In the genomic region with DNA sequence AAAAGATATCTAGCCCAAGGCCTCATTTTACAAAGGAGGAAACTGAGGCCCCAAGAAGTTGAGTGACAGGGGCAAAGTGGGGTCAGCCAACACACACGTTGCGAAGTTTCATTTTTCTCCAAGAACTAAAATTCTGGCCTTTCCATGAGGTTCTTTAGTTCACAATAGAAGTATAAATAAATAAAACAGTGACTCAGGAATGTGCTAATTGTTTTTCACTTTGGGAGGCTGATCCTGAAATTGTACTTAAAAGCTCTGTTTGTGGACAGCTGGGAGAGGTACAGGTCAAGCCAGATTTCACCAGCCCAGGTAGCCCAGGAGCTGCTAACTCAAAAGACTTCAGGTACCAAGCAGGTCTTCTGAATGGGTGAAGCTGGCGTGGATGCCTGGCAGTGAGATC, we compare ENCODE assay signal across 23 cellular contexts.
"Had no signal": no experiment of that assay in that cellular context is flagged by ENCODE, and none has a peak within 500 bp of the region (broad histone marks: within the 10 kb centered on the region; RNA-seq: fewer than 3 reads in every experiment).

No MANE protein-coding gene starts in this region.

- H3K27ac ChIP-seq: colonic mucosa, hepatocyte, tibial artery had no signal

- FAIRE-seq: endometrium, keratinocyte, small intestine had no signal

- ATAC-seq: activated CD4-positive, alpha-beta T cell treated with anti-CD3 and anti-CD28 coated beads for 36 hours; left colon; sciatic nerve; stimulated activated effector memory CD8-positive, alpha-beta T cell treated with anti-CD3 and anti-CD28 coated beads, Interleukin-12 subunit alpha, Interleukin-12 subunit beta, amount 100 ng/mL, for 72 hours; stimulated activated naive CD8-positive, alpha-beta T cell treated with anti-CD3 and anti-CD28 coated beads, Interleukin-15, amount 100 ng/mL, for 72 hours had no signal

- H3K4me1 ChIP-seq: colonic mucosa, tibial artery had no signal

- DNase-seq: activated B cell treated with CpG ODN at 0.5 μM for 24 hours; activated CD4-positive, alpha-beta T cell treated with anti-CD3 and anti-CD28 coated beads for 36 hours; activated CD4-positive, alpha-beta T cell treated with anti-CD3 and anti-CD28 coated beads, Interleukin-2, amount 50 U/mL, for 4 hours; activated effector memory CD4-positive, alpha-beta T cell treated with anti-CD3 and anti-CD28 coated beads, Interleukin-2, amount 50 U/mL, for 16 hours; activated naive CD4-positive, alpha-beta T cell treated with anti-CD3 and anti-CD28 coated beads, Interleukin-2, amount 10 ng/mL, durations not matched to agents 7 days and 5 days; aorta; central memory CD4-positive, alpha-beta T cell; colonic mucosa; erythroblast; foreskin melanocyte; left colon; mesenchymal stem cell; nucleus accumbens; posterior cingulate gyrus; small intestine; stimulated activated CD4-positive, alpha-beta T cell treated with anti-CD3 and anti-CD28 coated beads, Interleukin-2, amount 100 ng/mL, for 24 hours; stimulated activated naive CD8-positive, alpha-beta T cell treated with anti-CD3 and anti-CD28 coated beads, Interleukin-15, amount 100 ng/mL, for 72 hours; tibial artery had no signal

- H3K27me3 ChIP-seq: colonic mucosa, hepatocyte, tibial artery had no signal

- H3K4me3 ChIP-seq: colonic mucosa, hepatocyte, tibial artery had no signal

- H3K36me3 ChIP-seq: tibial artery had no signal

- H3K4me2 ChIP-seq: hepatocyte had no signal

- H3K79me2 ChIP-seq: hepatocyte had no signal

- H2AFZ ChIP-seq: hepatocyte had no signal

- H3K9me3 ChIP-seq: colonic mucosa, tibial artery had no signal
